In the genomic region with DNA sequence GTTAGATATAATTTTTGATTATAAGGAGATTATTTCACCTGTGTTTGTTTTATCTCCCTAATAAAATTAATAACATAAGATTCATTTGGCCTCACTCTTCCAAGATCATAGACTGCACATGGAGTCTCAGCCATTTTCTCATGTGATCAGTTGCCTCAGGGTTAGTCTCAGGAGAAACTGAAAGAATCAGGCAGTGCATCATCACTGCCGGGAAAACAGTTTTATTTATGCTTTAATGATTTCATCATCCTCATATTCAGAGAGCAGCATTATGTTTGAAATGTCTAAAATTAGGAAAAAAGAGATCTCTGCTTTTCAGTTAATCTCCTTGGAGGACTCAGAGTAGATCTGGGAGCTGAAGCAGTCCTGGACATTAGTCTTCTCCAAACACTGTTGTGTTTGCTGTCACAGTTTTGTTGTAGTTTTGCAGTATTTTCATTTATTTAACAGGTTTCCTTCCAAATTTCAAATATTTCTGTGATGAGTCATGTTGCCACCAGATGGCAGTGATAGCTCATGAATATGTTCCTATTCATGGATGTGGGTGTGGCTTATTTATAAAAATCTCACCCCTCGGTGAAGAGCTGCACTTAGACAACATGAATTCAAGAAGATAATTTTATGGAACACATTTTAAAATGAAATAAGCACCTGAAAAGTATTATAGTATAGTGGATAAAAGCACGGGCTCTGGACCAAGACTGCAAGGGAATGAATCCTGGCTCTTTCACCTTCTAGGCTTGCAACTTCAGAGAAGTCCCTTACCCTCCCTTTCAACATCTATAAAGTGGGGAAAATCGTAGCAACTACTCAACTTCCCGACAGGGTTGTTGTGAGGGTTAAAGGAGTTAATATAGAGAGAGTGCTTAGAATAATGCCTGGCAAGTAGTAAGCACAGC, we compare ENCODE assay signal across 9 cellular contexts. TPM values are rescaled to one million over a fixed set of nuclear protein-coding genes. Genes with fewer than 3 reads are reported as not detected.
DNase-seq lines count a peak whose midpoint lies in the region; ATAC-seq and TF ChIP-seq lines count a peak whose summit lies in the region.
"Had no signal": no experiment of that assay in that cellular context is flagged by ENCODE, and none has a peak within 500 bp of the region (broad histone marks: within the 10 kb centered on the region; RNA-seq: fewer than 3 reads in every experiment).

No MANE protein-coding gene starts in this region.

- no peaks in the 10 kb centered on the region for H3K27me3 ChIP-seq in body of pancreas
- no peaks in the 10 kb centered on the region for H3K27me3 ChIP-seq in iPS DF 6.9 (ENCODE audit: control insufficient read depth, insufficient read depth, low read length)

- DNase-seq in DMS79 (lab: John Stamatoyannopoulos, UW), result peak; percentile 23
- peak; percentile 82 for DNase-seq in HFFc6
- DNase-seq in NCI-H748 (lab: John Stamatoyannopoulos, UW; ENCODE audit: unreplicated experiment), result peak; percentile 75
- DNase-seq in body of pancreas, result peak in 3 of 4 donors; percentile 13 to 38 (median 19)
- peak; percentile 9 for DNase-seq in iPS DF 6.9 (ENCODE audit: low read depth, low spot score)
- no peak for DNase-seq in activated effector memory CD4-positive, alpha-beta T cell treated with anti-CD3 and anti-CD28 coated beads, Interleukin-2, amount 50 U/mL, for 16 hours
- no peak for DNase-seq in KG1 (lab: John Stamatoyannopoulos, UW)
- DNase-seq: activated T-cell treated with anti-CD3 and anti-CD28 coated beads, Interleukin-2, amount 50 U/mL, for 4 hours had no signal

- H3K36me3 Mint-ChIP-seq in HFFc6 (ENCODE audit: low read depth), result peaks cover 5% of the 10 kb centered on the region

- H3K4me1 Mint-ChIP-seq in HFFc6 (ENCODE audit: low read depth), result peaks cover 26% of the 10 kb centered on the region

- H3K27ac ChIP-seq in body of pancreas (no peak overlapping the region), iPS DF 6.9 (ENCODE audit: low read length) (no peak overlapping the region), skin epidermis (peak overlapping the region in 12 of 21 experiments; percentile 1 to 67 (median 22))

- no peaks in the 10 kb centered on the region for H3K9me3 Mint-ChIP-seq in HFFc6
- H3K9me3 Mint-ChIP-seq: activated T-cell treated with anti-CD3 and anti-CD28 coated beads, Interleukin-2, amount 50 U/mL, for 4 hours had no signal

- 36 to 42% methylated on average over 5 of the region's 5 CpGs for WGBS in body of pancreas, 2 donors
- no CpG with 5 or more reads among the region's 5 CpGs for WGBS in iPS DF 6.9 (ENCODE audit: insufficient coverage, insufficient read length)

- no peak for TF ChIP-seq POLR2A in body of pancreas (IDR thresholded peaks at IDR 0.05)

- H3K36me3 ChIP-seq in body of pancreas (replicated peaks in 1 of 2; ENCODE audit: insufficient read depth in 1 of 2, low read depth in 2 of 2) (peaks cover 0 to 5% of the 10 kb centered on the region in 2 donors), iPS DF 6.9 (ENCODE audit: control insufficient read depth, insufficient read depth, low read length) (peaks cover 7% of the 10 kb centered on the region)

- TF ChIP-seq CTCF in HFFc6 (IDR thresholded peaks at IDR 0.05) (peak; percentile 74), body of pancreas (IDR thresholded peaks at IDR 0.05) (peak in 6 of 7 experiments; percentile 27 to 52 (median 48))

- peak; percentile 48 for ATAC-seq in body of pancreas

- H3K27ac Mint-ChIP-seq in HFFc6, result peak overlapping the region; percentile 79

- H3K27me3 Mint-ChIP-seq in HFFc6 (ENCODE audit: insufficient read depth), result no peaks in the 10 kb centered on the region; the same call in 1 of the 2 replicates

- H3K4me1 ChIP-seq in body of pancreas, result no peaks in the 10 kb centered on the region
- no peaks in the 10 kb centered on the region for H3K4me1 ChIP-seq in iPS DF 6.9 (ENCODE audit: control insufficient read depth, insufficient read depth, low read length)

- H3K9me3 ChIP-seq in body of pancreas (no peaks in the 10 kb centered on the region), iPS DF 6.9 (ENCODE audit: control insufficient read depth, insufficient read depth, low read length) (no peaks in the 10 kb centered on the region)

- intact Hi-C loops in body of pancreas (cut with DNase I), result no loop called here

- H3K4me3 Mint-ChIP-seq in HFFc6, result peak overlapping the region; percentile 63
- H3K4me3 Mint-ChIP-seq: activated T-cell treated with anti-CD3 and anti-CD28 coated beads, Interleukin-2, amount 50 U/mL, for 4 hours had no signal

- H3K4me3 ChIP-seq in body of pancreas (no peak overlapping the region), iPS DF 6.9 (ENCODE audit: low read length) (no peak overlapping the region), skin epidermis (no peak overlapping the region)

RNA-seq across cellular contexts. Expression of gene CHD1L, which starts 31.2 kb away (rescaled TPM):
- 10 to 100 TPM; 34.4 to 43.2 (median 38.0) TPM for total RNA-seq in HFFc6 (2021; fragmentation: NEBNext Ultra II Directional; extraction: Animal tissue kit (Norgen Biotek cat#: 25700))
- 10 to 100 TPM; 11.5 to 21.5 TPM for total RNA-seq in body of pancreas

RNA-seq across cellular contexts. Expression of gene FMO5, which starts 48.5 kb away (rescaled TPM):
- total RNA-seq in HFFc6 (2021; fragmentation: NEBNext Ultra II Directional; extraction: Animal tissue kit (Norgen Biotek cat#: 25700)), result under 1 TPM in 5 of 6 experiments, not detected in 1; 0.21 to 0.53 (median 0.31) TPM
- total RNA-seq in body of pancreas, result 10 to 100 TPM; 30.6 to 68.6 TPM

Comparison
In these comparisons a context has a peak if more than half of its experiments do, and no peak if none do; other contexts are left out.
1. DNase-seq: peak in DMS79 (single experiment), HFFc6 (single experiment), NCI-H748 (single experiment), body of pancreas (3 of 4) and iPS DF 6.9 (single experiment); none in activated effector memory CD4-positive, alpha-beta T cell treated with anti-CD3 and anti-CD28 coated beads, Interleukin-2, amount 50 U/mL, for 16 hours (single experiment) and KG1 (single experiment).
2. H3K27ac ChIP-seq: peak in skin epidermis (12 of 21); none in body of pancreas (0 of 4) and iPS DF 6.9 (single experiment).
3. RNA of gene FMO5, which starts 48.5 kb away (total RNA-seq): 30.6 to 68.6 TPM in body of pancreas; 0.21 to 0.53 TPM in HFFc6; every median in the first group is over 10 times any median in the second.